ENCODE assay signal across 25 cellular contexts in genomic region chr9:108913391-108913790, GRCh38. TPM values are rescaled to one million over a fixed set of nuclear protein-coding genes. Genes with fewer than 3 reads are reported as not detected.
"Had no signal": no experiment of that assay in that cellular context is flagged by ENCODE, and none has a peak within 500 bp of the region (broad histone marks: within the 10 kb centered on the region; RNA-seq: fewer than 3 reads in every experiment).

No MANE protein-coding gene starts in this region.

- H3K4me1 Mint-ChIP-seq: neural crest cell, WTC11 had no signal

- H3K27me3 ChIP-seq: adrenal gland, esophagus squamous epithelium, right lobe of liver, testis, upper lobe of left lung had no signal

- H3K4me3 ChIP-seq: adrenal gland, esophagus squamous epithelium, lower lobe of right lung, psoas muscle, right lobe of liver, smooth muscle cell, testis, upper lobe of left lung had no signal

- FAIRE-seq: frontal cortex had no signal

- H3K27ac ChIP-seq: adrenal gland, esophagus squamous epithelium, lower lobe of right lung, psoas muscle, right lobe of liver, testis, upper lobe of left lung had no signal

- H3K9me3 Mint-ChIP-seq: activated CD8-positive, alpha-beta T cell treated with anti-CD3 and anti-CD28 coated beads for 36 hours; activated naive CD4-positive, alpha-beta T cell treated with anti-CD3 and anti-CD28 coated beads, Interleukin-2, amount 50 U/mL, for 24 hours; activated T-cell treated with anti-CD3 and anti-CD28 coated beads, Interleukin-2, amount 50 U/mL, for 4 hours; neural crest cell; stimulated activated naive CD8-positive, alpha-beta T cell treated with anti-CD3 and anti-CD28 coated beads, Interleukin-15, amount 100 ng/mL, for 72 hours; WTC11 had no signal

- DNase-seq: activated CD4-positive, alpha-beta T cell treated with anti-CD3 and anti-CD28 coated beads for 4 hours; activated CD8-positive, alpha-beta T cell treated with anti-CD3 and anti-CD28 coated beads for 36 hours; activated effector memory CD4-positive, alpha-beta T cell treated with anti-CD3 and anti-CD28 coated beads, Interleukin-2, amount 50 U/mL, for 16 hours; activated T-cell treated with anti-CD3 and anti-CD28 coated beads, Interleukin-2, amount 50 U/mL, for 4 hours; adrenal gland; caudate nucleus; cortex of kidney; effector CD4-positive, alpha-beta T cell; esophagus squamous epithelium; head of caudate nucleus; lower lobe of right lung; midbrain; psoas muscle; right lobe of liver; stimulated activated naive CD8-positive, alpha-beta T cell treated with anti-CD3 and anti-CD28 coated beads, Interleukin-15, amount 100 ng/mL, for 72 hours; T-helper 17 cell; testis; upper lobe of left lung had no signal

- H3K27ac Mint-ChIP-seq: activated CD8-positive, alpha-beta T cell treated with anti-CD3 and anti-CD28 coated beads for 36 hours; activated naive CD4-positive, alpha-beta T cell treated with anti-CD3 and anti-CD28 coated beads, Interleukin-2, amount 50 U/mL, for 24 hours; stimulated activated naive CD8-positive, alpha-beta T cell treated with anti-CD3 and anti-CD28 coated beads, Interleukin-15, amount 100 ng/mL, for 72 hours; T-helper 17 cell; WTC11 had no signal

- H3K4me1 ChIP-seq: adrenal gland, esophagus squamous epithelium, lower lobe of right lung, psoas muscle, testis, upper lobe of left lung had no signal

- H3K9me3 ChIP-seq: adrenal gland, esophagus squamous epithelium, lower lobe of right lung, psoas muscle, right lobe of liver, testis, upper lobe of left lung had no signal

- H3K4me2 ChIP-seq: smooth muscle cell had no signal

- H3K27me3 Mint-ChIP-seq: activated CD8-positive, alpha-beta T cell treated with anti-CD3 and anti-CD28 coated beads for 36 hours; activated naive CD4-positive, alpha-beta T cell treated with anti-CD3 and anti-CD28 coated beads, Interleukin-2, amount 50 U/mL, for 24 hours; stimulated activated naive CD8-positive, alpha-beta T cell treated with anti-CD3 and anti-CD28 coated beads, Interleukin-15, amount 100 ng/mL, for 72 hours; T-helper 17 cell had no signal

- H3K4me3 Mint-ChIP-seq: activated CD8-positive, alpha-beta T cell treated with anti-CD3 and anti-CD28 coated beads for 36 hours; activated naive CD4-positive, alpha-beta T cell treated with anti-CD3 and anti-CD28 coated beads, Interleukin-2, amount 50 U/mL, for 24 hours; activated T-cell treated with anti-CD3 and anti-CD28 coated beads, Interleukin-2, amount 50 U/mL, for 4 hours; neural crest cell; stimulated activated naive CD8-positive, alpha-beta T cell treated with anti-CD3 and anti-CD28 coated beads, Interleukin-15, amount 100 ng/mL, for 72 hours; T-helper 17 cell; WTC11 had no signal

- ATAC-seq: activated CD8-positive, alpha-beta T cell treated with anti-CD3 and anti-CD28 coated beads for 36 hours; activated T-cell treated with anti-CD3 and anti-CD28 coated beads, Interleukin-2, amount 50 U/mL, for 4 hours; lower lobe of right lung; psoas muscle; right lobe of liver; stimulated activated naive CD8-positive, alpha-beta T cell treated with anti-CD3 and anti-CD28 coated beads, Interleukin-15, amount 100 ng/mL, for 72 hours; T-helper 17 cell; WTC11 had no signal

RNA-seq across cellular contexts. Expression of gene ACTL7A, which starts 51.3 kb away (rescaled TPM):
- total RNA-seq: activated CD8-positive, alpha-beta T cell treated with anti-CD3 and anti-CD28 coated beads for 36 hours; activated T-cell treated with anti-CD3 and anti-CD28 coated beads, Interleukin-2, amount 50 U/mL, for 4 hours; adrenal gland; esophagus squamous epithelium; frontal cortex; lower lobe of right lung; myocyte; neural crest cell; osteocyte; psoas muscle; right lobe of liver; smooth muscle cell; T-helper 17 cell; upper lobe of left lung; WTC11 had no signal

RNA-seq across cellular contexts. Expression of gene ACTL7B, which starts 57.6 kb away (rescaled TPM):
- total RNA-seq: activated CD8-positive, alpha-beta T cell treated with anti-CD3 and anti-CD28 coated beads for 36 hours; esophagus squamous epithelium; frontal cortex; lower lobe of right lung; myocyte; neural crest cell; osteocyte; psoas muscle; right lobe of liver; smooth muscle cell; WTC11 had no signal
